Comparison of ENCODE assay signal across 7 cellular contexts in genomic region chr4:186190456-186191265, GRCh38. TPM values are rescaled to one million over a fixed set of nuclear protein-coding genes. Genes with fewer than 3 reads are reported as not detected.
DNase-seq lines count a peak whose midpoint lies in the region; ATAC-seq and TF ChIP-seq lines count a peak whose summit lies in the region.

No MANE protein-coding gene starts in this region.

- H2BK15ac ChIP-seq in H9 (ENCODE audit: low read depth, low read length): peak overlapping the region; percentile 26; the same call in 1 of the 2 replicates

- no peaks in the 10 kb centered on the region for H3K79me1 ChIP-seq in H9 (ENCODE audit: insufficient read depth, low read depth, low read length, poor library complexity, severe bottlenecking)

- H3K79me2 ChIP-seq in H9 (ENCODE audit: insufficient read depth, low read length) (no peaks in the 10 kb centered on the region), Loucy (ENCODE audit: insufficient read depth, low read length) (peaks cover 23% of the 10 kb centered on the region)

- H2BK5ac ChIP-seq in H9 (ENCODE audit: insufficient read length, low read length): no peak overlapping the region

- intact Hi-C loops in dorsolateral prefrontal cortex (cut with DNase I): loop anchor here (2.0 to 5.0 kb wide), 2 partner anchors 46 to 123 kb away; partner anchors contain the start of gene TLR3 (in 1 of the 2)

- H3K27ac ChIP-seq in H9 (ENCODE audit: insufficient read length, low read depth, low read length): no peak overlapping the region
- H3K27ac ChIP-seq in dorsolateral prefrontal cortex: peak overlapping the region; percentile 73 to 100 (median 97)

- peaks cover 0 to 3% (median 3%) of the 10 kb centered on the region in 3 experiments; a peak in 3 of 7 replicates for H3K36me3 Mint-ChIP-seq in H9 (ENCODE audit: insufficient read depth in 1 of 3, low read depth in 3 of 3)
- peaks cover 0 to 8% of the 10 kb centered on the region in 2 donors for H3K36me3 Mint-ChIP-seq in stimulated activated naive B cell treated with anti-CD40 and anti-IgM and Interleukin-4, amounts not matched to agents 10 μg/mL and 1 μg/mL and 100 μg/mL, for 72 hours

- no CpG with 5 or more reads among the region's 43 CpGs for WGBS in H9 (ENCODE audit: extremely low coverage, insufficient read length, low lambda C conversion rate)

- H3K4me3 Mint-ChIP-seq in H9: peak overlapping the region; percentile 80 to 85
- H3K4me3 Mint-ChIP-seq in stimulated activated naive B cell treated with anti-CD40 and anti-IgM and Interleukin-4, amounts not matched to agents 10 μg/mL and 1 μg/mL and 100 μg/mL, for 72 hours: peak overlapping the region; percentile 88 to 98

- H3K4me1 ChIP-seq in H9 (ENCODE audit: insufficient read depth, low read length): 0 out of 2 replicates have a peak, but pooled peaks cover 5% of the 10 kb centered on the region
- H3K4me1 ChIP-seq in Loucy (ENCODE audit: insufficient read depth, low read length, poor library complexity, severe bottlenecking): peaks cover 29% of the 10 kb centered on the region

- no peaks in the 10 kb centered on the region for H3K9me2 ChIP-seq in Loucy (replicated peaks; ENCODE audit: low read depth, low read length)

- H2AK5ac ChIP-seq in H9 (ENCODE audit: insufficient read length, low read length): no peak overlapping the region

- H3K4me2 ChIP-seq in H9 (ENCODE audit: insufficient read depth, insufficient read length, low read length) (peak overlapping the region; percentile 90), Loucy (ENCODE audit: low read depth, low read length, poor library complexity, severe bottlenecking) (peak overlapping the region; percentile 94)

- no peak overlapping the region for H4K91ac ChIP-seq in H9 (ENCODE audit: insufficient read length, low read depth, low read length)

- H4K5ac ChIP-seq in H9 (ENCODE audit: insufficient read length, low read depth, low read length): no peak overlapping the region

- H2BK12ac ChIP-seq in H9 (ENCODE audit: insufficient read length, low read depth, low read length): no peak overlapping the region

- peaks cover 30 to 33% of the 10 kb centered on the region in 2 experiments for H3K4me1 Mint-ChIP-seq in H9
- peaks cover 7 to 24% of the 10 kb centered on the region in 2 donors for H3K4me1 Mint-ChIP-seq in stimulated activated naive B cell treated with anti-CD40 and anti-IgM and Interleukin-4, amounts not matched to agents 10 μg/mL and 1 μg/mL and 100 μg/mL, for 72 hours

- H3K9me3 ChIP-seq in H9 (ENCODE audit: control insufficient read depth, low read depth, low read length) (no peaks in the 10 kb centered on the region), Loucy (ENCODE audit: insufficient read depth, low read depth, low read length) (no peaks in the 10 kb centered on the region)

- peak; percentile 35; the same call in 1 of the 3 replicates for TF ChIP-seq CTCF in H9 (conservative IDR thresholded peaks at IDR 0.05)
- peak; percentile 27; the same call in 1 of the 2 replicates for TF ChIP-seq CTCF in Loucy (conservative IDR thresholded peaks at IDR 0.05; ENCODE audit: low read length)
- TF ChIP-seq CTCF in dorsolateral prefrontal cortex (IDR thresholded peaks at IDR 0.05 in 54 of 56, conservative IDR thresholded peaks at IDR 0.05 in 2 of 56; ENCODE audit: low read depth in 1 of 56, partially characterized antibody in 56 of 56): peak in 6 of 56 donors; percentile 5 to 18 (median 6)

- H4K8ac ChIP-seq in H9 (replicated peaks; ENCODE audit: insufficient read length, low read depth, low read length): no peak overlapping the region

- no peak overlapping the region for H2BK120ac ChIP-seq in H9 (ENCODE audit: low read depth, low read length, poor library complexity, severe bottlenecking)

- H3K56ac ChIP-seq in H9 (ENCODE audit: insufficient read length, low read depth, low read length): no peak overlapping the region

- H2AFZ ChIP-seq in H9 (ENCODE audit: low read length): no peak overlapping the region
- peak overlapping the region; percentile 91 for H2AFZ ChIP-seq in Loucy (ENCODE audit: low read length)

- no peak overlapping the region for H3T11ph ChIP-seq in H9 (ENCODE audit: low read length)

- peak overlapping the region; percentile 39; the same call in 1 of the 2 replicates for H3K4ac ChIP-seq in H9 (ENCODE audit: low read depth, low read length)

- peak overlapping the region; percentile 93 for H3K14ac ChIP-seq in H9 (ENCODE audit: insufficient read depth, low read length)

- H3K9ac ChIP-seq in H9 (ENCODE audit: extremely low read depth, insufficient read length, low read length): peak overlapping the region; percentile 66
- peak overlapping the region; percentile 93 for H3K9ac ChIP-seq in Loucy (ENCODE audit: low read depth, low read length, poor library complexity, severe bottlenecking)

- no peaks in the 10 kb centered on the region for H3K36me3 ChIP-seq in Loucy (ENCODE audit: insufficient read depth, low read length)

- H4K20me1 ChIP-seq in H9 (ENCODE audit: control insufficient read depth, insufficient read depth, insufficient read length) (no peaks in the 10 kb centered on the region), Loucy (ENCODE audit: insufficient read depth, low read length, poor library complexity, severe bottlenecking) (no peaks in the 10 kb centered on the region)

- no peak overlapping the region for H3K23ac ChIP-seq in H9 (ENCODE audit: insufficient read length, low read depth, low read length)

- peak; percentile 42 for ATAC-seq in GM18498 (IDR thresholded peaks at IDR 0.05; ENCODE audit: unreplicated experiment)
- ATAC-seq in activated CD4-positive, CD25-positive, alpha-beta regulatory T cell treated with anti-CD3 and anti-CD28 coated beads, Interleukin-2, amount 50 U/mL, for 24 hours: peak; percentile 15 to 18
- ATAC-seq in stimulated activated naive B cell treated with anti-CD40 and anti-IgM and Interleukin-4, amounts not matched to agents 10 μg/mL and 1 μg/mL and 100 μg/mL, for 72 hours (replicated peaks): peak; percentile 47 to 52

- H2BK20ac ChIP-seq in H9 (ENCODE audit: low read depth, low read length, poor library complexity, severe bottlenecking): no peak overlapping the region

- H3K27me3 Mint-ChIP-seq in H9 (ENCODE audit: low read depth): peaks cover 2% of the 10 kb centered on the region
- H3K27me3 Mint-ChIP-seq in stimulated activated naive B cell treated with anti-CD40 and anti-IgM and Interleukin-4, amounts not matched to agents 10 μg/mL and 1 μg/mL and 100 μg/mL, for 72 hours: peaks cover 2 to 9% of the 10 kb centered on the region in 2 donors

- H3K18ac ChIP-seq in H9 (ENCODE audit: insufficient read length, low read depth, low read length): peak overlapping the region; percentile 82

- H3K4me3 ChIP-seq in Loucy (ENCODE audit: low read length, poor library complexity, severe bottlenecking) (peak overlapping the region; percentile 95), dorsolateral prefrontal cortex (peak overlapping the region; percentile 66 to 97 (median 87))

- H3F3A ChIP-seq in Loucy (ENCODE audit: low read depth): no peaks in the 10 kb centered on the region

- peaks cover 12% of the 10 kb centered on the region for H3K23me2 ChIP-seq in H9 (ENCODE audit: insufficient read length, low read depth, low read length, poor library complexity, severe bottlenecking)

- DNase-seq in H9 (peak; percentile 50), dorsolateral prefrontal cortex (peak in 5 of 10 donors; percentile 34 to 70 (median 60)), medulla oblongata (ENCODE audit: extremely low spot score) (peak; percentile 47)
- peak; percentile 39 for DNase-seq in stimulated activated naive B cell treated with anti-CD40 and anti-IgM and Interleukin-4, amounts not matched to agents 10 μg/mL and 1 μg/mL and 100 μg/mL, for 72 hours

- no peaks in the 10 kb centered on the region; a peak in 1 of 5 replicates for H3K9me3 Mint-ChIP-seq in H9
- H3K9me3 Mint-ChIP-seq in stimulated activated naive B cell treated with anti-CD40 and anti-IgM and Interleukin-4, amounts not matched to agents 10 μg/mL and 1 μg/mL and 100 μg/mL, for 72 hours: no peaks in the 10 kb centered on the region

- H3K27me3 ChIP-seq in H9 (ENCODE audit: insufficient read depth, low read length) (no peaks in the 10 kb centered on the region), Loucy (ENCODE audit: insufficient read depth, low read length, poor library complexity, severe bottlenecking) (no peaks in the 10 kb centered on the region), dorsolateral prefrontal cortex (no peaks in the 10 kb centered on the region)

- peak overlapping the region; percentile 67 to 86 (median 75); a peak in 5 of 7 replicates for H3K27ac Mint-ChIP-seq in H9
- H3K27ac Mint-ChIP-seq in stimulated activated naive B cell treated with anti-CD40 and anti-IgM and Interleukin-4, amounts not matched to agents 10 μg/mL and 1 μg/mL and 100 μg/mL, for 72 hours: peak overlapping the region; percentile 94

RNA-seq across cellular contexts. Expression of gene CYP4V2, which starts 0.7 kb away (rescaled TPM):
- total RNA-seq in H9 (2021): 1.0 and 1.6 TPM in 2 replicates
- 10 to 100 TPM; 15.1 to 68.4 (median 33.4) TPM for total RNA-seq in dorsolateral prefrontal cortex

RNA-seq across cellular contexts. Expression of gene KLKB1, which starts 36.6 kb away (rescaled TPM):
- total RNA-seq in H9 (2021) (20.1 and 21.8 TPM in 2 replicates), dorsolateral prefrontal cortex (10 to 100 TPM in 1 of 120 experiments, 1 to 10 TPM in 119; 1.5 to 11.0 (median 4.1) TPM)
